Comparison of ENCODE assay signal across 8 cellular contexts in genomic region chr16:57447142-57447962, GRCh38. TPM values are rescaled to one million over a fixed set of nuclear protein-coding genes. Genes with fewer than 3 reads are reported as not detected.
DNase-seq lines count a peak whose midpoint lies in the region; ATAC-seq and TF ChIP-seq lines count a peak whose summit lies in the region.

TSS of gene CIAPIN1 (minus strand) at chr16:57447385. CDS start at chr16:57440928, 6,457 bp downstream.
TSS of gene COQ9 (plus strand) at chr16:57447479. CDS start at chr16:57447506, 27 bp downstream.

- peaks cover 9% of the 10 kb centered on the region; the same call in 1 of the 2 replicates for H3K36me3 ChIP-seq in GM23338 (ENCODE audit: insufficient read depth)
- peaks cover 3% of the 10 kb centered on the region for H3K36me3 ChIP-seq in fibroblast of lung (ENCODE audit: control insufficient read depth, insufficient read depth, low read length)

- H3K27me3 ChIP-seq in GM23338 (ENCODE audit: insufficient read depth) (no peaks in the 10 kb centered on the region), fibroblast of lung (ENCODE audit: control insufficient read depth, insufficient read depth, low read length) (no peaks in the 10 kb centered on the region)

- peak within 1 kb of the TSS; percentile 91 for H3K9ac ChIP-seq in fibroblast of lung (ENCODE audit: insufficient read depth, low read length)

- H3K4me2 ChIP-seq in GM23338 (peak within 1 kb of the TSS; percentile 95), fibroblast of lung (ENCODE audit: extremely low read depth, insufficient read depth, low read length) (peak within 1 kb of the TSS; percentile 96)

- H4K20me1 ChIP-seq in GM23338 (replicated peaks; ENCODE audit: insufficient read depth) = no peaks in the 10 kb centered on the region; the same call in 1 of the 2 replicates
- H4K20me1 ChIP-seq in fibroblast of lung (ENCODE audit: control insufficient read depth, extremely low read depth, insufficient read depth, low read length) = no peaks in the 10 kb centered on the region

- peaks cover 7% of the 10 kb centered on the region for H3K4me1 Mint-ChIP-seq in GM23338
- H3K4me1 Mint-ChIP-seq in naive thymus-derived CD8-positive, alpha-beta T cell = peaks cover 14 to 55% (median 41%) of the 10 kb centered on the region in 4 donors
- H3K4me1 Mint-ChIP-seq in stimulated activated naive B cell treated with anti-CD40 and anti-IgM and Interleukin-4, amounts not matched to agents 10 μg/mL and 1 μg/mL and 100 μg/mL, for 72 hours = peaks cover 8 to 35% of the 10 kb centered on the region in 2 donors

- H3K27me3 Mint-ChIP-seq in GM23338 (ENCODE audit: insufficient read depth, low read depth, poor library complexity) = peaks cover 14% of the 10 kb centered on the region
- no peaks in the 10 kb centered on the region for H3K27me3 Mint-ChIP-seq in naive thymus-derived CD8-positive, alpha-beta T cell
- H3K27me3 Mint-ChIP-seq in stimulated activated naive B cell treated with anti-CD40 and anti-IgM and Interleukin-4, amounts not matched to agents 10 μg/mL and 1 μg/mL and 100 μg/mL, for 72 hours = no peaks in the 10 kb centered on the region

- H3K79me2 ChIP-seq in GM23338 (replicated peaks; ENCODE audit: insufficient read depth) (peaks cover 57% of the 10 kb centered on the region), fibroblast of lung (ENCODE audit: control insufficient read depth, insufficient read depth, low read length) (peaks cover 45% of the 10 kb centered on the region)

- POLR2A ChIA-PET in naive thymus-derived CD8-positive, alpha-beta T cell (lab: Charles Lee) = interaction anchor here (0.6 to 4.5 kb wide), 21 partner anchors 10 to 515 kb away, joined by 3 to 58 read pairs (median 5); partner anchors contain the start of genes ARL2BP, CCDC102A, DOK4 and HERPUD1

- H3K9me3 Mint-ChIP-seq in GM23338 = no peaks in the 10 kb centered on the region
- no peaks in the 10 kb centered on the region for H3K9me3 Mint-ChIP-seq in naive thymus-derived CD8-positive, alpha-beta T cell
- H3K9me3 Mint-ChIP-seq in stimulated activated naive B cell treated with anti-CD40 and anti-IgM and Interleukin-4, amounts not matched to agents 10 μg/mL and 1 μg/mL and 100 μg/mL, for 72 hours = no peaks in the 10 kb centered on the region

- no peaks in the 10 kb centered on the region for H3K9me2 ChIP-seq in GM23338 (ENCODE audit: insufficient read depth)

- peak within 1 kb of the TSS; percentile 93 for H3K27ac Mint-ChIP-seq in GM23338
- peak within 1 kb of the TSS; percentile 84 to 97 (median 92) for H3K27ac Mint-ChIP-seq in naive thymus-derived CD8-positive, alpha-beta T cell
- peak within 1 kb of the TSS; percentile 97 for H3K27ac Mint-ChIP-seq in stimulated activated naive B cell treated with anti-CD40 and anti-IgM and Interleukin-4, amounts not matched to agents 10 μg/mL and 1 μg/mL and 100 μg/mL, for 72 hours

- H3K36me3 Mint-ChIP-seq in GM23338 (ENCODE audit: low read depth) = peaks cover 12% of the 10 kb centered on the region
- H3K36me3 Mint-ChIP-seq in naive thymus-derived CD8-positive, alpha-beta T cell = peaks cover 0 to 15% (median 0%) of the 10 kb centered on the region in 3 donors
- peaks cover 5 to 22% of the 10 kb centered on the region in 2 donors for H3K36me3 Mint-ChIP-seq in stimulated activated naive B cell treated with anti-CD40 and anti-IgM and Interleukin-4, amounts not matched to agents 10 μg/mL and 1 μg/mL and 100 μg/mL, for 72 hours

- H2AFZ ChIP-seq in GM23338 = peak within 1 kb of the TSS; percentile 94
- H2AFZ ChIP-seq in fibroblast of lung (ENCODE audit: low read length) = peak within 1 kb of the TSS; percentile 94

- H3K4me3 ChIP-seq in GM23338 = peak within 1 kb of the TSS; percentile 96
- peak within 1 kb of the TSS; percentile 91 to 96 (median 94) for H3K4me3 ChIP-seq in fibroblast of lung (replicated peaks in 1 of 4; ENCODE audit: control extremely low read depth in 1 of 4, insufficient read depth in 1 of 4, low read depth in 3 of 4, low read length in 4 of 4)

- peak; percentile 99 for ATAC-seq in GM23338
- peak; percentile 98 to 99 for ATAC-seq in naive thymus-derived CD8-positive, alpha-beta T cell
- ATAC-seq in stimulated activated naive B cell treated with anti-CD40 and anti-IgM and Interleukin-4, amounts not matched to agents 10 μg/mL and 1 μg/mL and 100 μg/mL, for 72 hours (replicated peaks) = peak; percentile 99

- H3K4me1 ChIP-seq in GM23338 (ENCODE audit: insufficient read depth) = peaks cover 7% of the 10 kb centered on the region; the same call in 1 of the 2 replicates
- H3K4me1 ChIP-seq in fibroblast of lung (ENCODE audit: control insufficient read depth, extremely low read depth, insufficient read depth, low read length) = no peaks in the 10 kb centered on the region

- no peaks in the 10 kb centered on the region for H3F3A ChIP-seq in GM23338 (replicated peaks; ENCODE audit: low read depth)

- TF ChIP-seq CTCF in GM23338 (conservative IDR thresholded peaks at IDR 0.05; ENCODE audit: low read depth in 2 of 2) (no peak), fibroblast of lung (conservative IDR thresholded peaks at IDR 0.05 in 1 of 2, IDR thresholded peaks at IDR 0.05 in 1 of 2; ENCODE audit: low read depth in 1 of 2, low read length in 2 of 2) (no peak)

- DNase-seq in Daoy (ENCODE audit: low read depth) (peak; percentile 95), GM23338 (ENCODE audit: low spot score) (peak; percentile 96), LHCN-M2 (ENCODE audit: low read depth) (peak; percentile 89), RPMI8226 (peak; percentile 98), fibroblast of lung (ENCODE audit: low read depth in 2 of 2) (peak; percentile 89 to 91)
- DNase-seq in activated T-helper 1 cell treated with anti-CD3 and anti-CD28 coated beads, Interleukin-2, amount 50 U/mL, for 16 hours (ENCODE audit: low read depth in 1 of 2, low spot score in 1 of 2) = peak; percentile 85
- DNase-seq in naive thymus-derived CD8-positive, alpha-beta T cell = peak; percentile 81 to 96 (median 92)
- peak; percentile 90 for DNase-seq in stimulated activated naive B cell treated with anti-CD40 and anti-IgM and Interleukin-4, amounts not matched to agents 10 μg/mL and 1 μg/mL and 100 μg/mL, for 72 hours

- H3K27ac ChIP-seq in GM23338 (ENCODE audit: low read depth) (peak within 1 kb of the TSS; percentile 83; the same call in 1 of the 2 replicates), fibroblast of lung (ENCODE audit: insufficient read depth, low read length) (peak within 1 kb of the TSS; percentile 77)

- peak within 1 kb of the TSS; percentile 94 for H3K4me3 Mint-ChIP-seq in GM23338
- peak within 1 kb of the TSS; percentile 89 to 96 (median 92) for H3K4me3 Mint-ChIP-seq in naive thymus-derived CD8-positive, alpha-beta T cell
- H3K4me3 Mint-ChIP-seq in stimulated activated naive B cell treated with anti-CD40 and anti-IgM and Interleukin-4, amounts not matched to agents 10 μg/mL and 1 μg/mL and 100 μg/mL, for 72 hours = peak within 1 kb of the TSS; percentile 96 to 98

- no peaks in the 10 kb centered on the region for H3K9me3 ChIP-seq in fibroblast of lung (ENCODE audit: control insufficient read depth, insufficient read depth, low read depth, low read length)

RNA-seq across cellular contexts. Expression of gene CIAPIN1, which starts in this region (rescaled TPM):
- total RNA-seq in Daoy (2014; rRNA removed; shearing (Covaris generic)) = 82.6 and 92.5 TPM in 2 replicates
- total RNA-seq in GM23338 (2014; rRNA removed; shearing (Covaris generic)) = 70.3 and 75.4 TPM in 2 replicates
- polyA plus RNA-seq in GM23338 (2016; fragmentation: Nextera tagmentation; extraction: Ambion mirVana) (36.5 and 40.0 TPM in 2 replicates), fibroblast of lung (40.2 and 47.0 TPM in 2 replicates)
- total RNA-seq in LHCN-M2 (2014; rRNA removed) (55.4 and 56.9 TPM in 2 replicates), fibroblast of lung (38.3 and 39.5 TPM in 2 replicates)
- 49.1 TPM for polyA plus RNA-seq in LHCN-M2 (2012)
- polyA plus RNA-seq in fibroblast of lung (2012) = 29.9 and 37.7 TPM in 2 replicates
- 29.3 and 37.4 TPM in 2 replicates for polyA minus RNA-seq in fibroblast of lung (ENCODE audit: low replicate concordance)
- total RNA-seq in naive thymus-derived CD8-positive, alpha-beta T cell = 10 to 100 TPM; 37.2 to 44.3 TPM
- polyA plus RNA-seq in naive thymus-derived CD8-positive, alpha-beta T cell = 100 to 1,000 TPM in 2 of 3 donors, 10 to 100 TPM in 1; 81.1 to 143 (median 108) TPM

RNA-seq across cellular contexts. Expression of gene COQ9, which starts in this region (rescaled TPM):
- total RNA-seq in Daoy (2014; rRNA removed; shearing (Covaris generic)) = 34.9 and 44.9 TPM in 2 replicates
- total RNA-seq in GM23338 (2014; rRNA removed; shearing (Covaris generic)) = 24.7 and 36.3 TPM in 2 replicates
- 26.6 and 28.6 TPM in 2 replicates for polyA plus RNA-seq in GM23338 (2016; fragmentation: Nextera tagmentation; extraction: Ambion mirVana)
- total RNA-seq in LHCN-M2 (2014; rRNA removed) = 47.1 and 51.1 TPM in 2 replicates
- 30.6 TPM for polyA plus RNA-seq in LHCN-M2 (2012)
- total RNA-seq in fibroblast of lung = 36.2 and 51.2 TPM in 2 replicates
- polyA plus RNA-seq in fibroblast of lung = 44.4 and 62.2 TPM in 2 replicates
- 23.8 and 35.1 TPM in 2 replicates for polyA plus RNA-seq in fibroblast of lung (2012)
- polyA minus RNA-seq in fibroblast of lung (ENCODE audit: low replicate concordance) = 46.0 and 67.5 TPM in 2 replicates
- 10 to 100 TPM; 35.8 to 38.3 TPM for total RNA-seq in naive thymus-derived CD8-positive, alpha-beta T cell
- 10 to 100 TPM; 22.8 to 59.0 (median 29.7) TPM for polyA plus RNA-seq in naive thymus-derived CD8-positive, alpha-beta T cell

Comparison
In these comparisons a context has a peak if more than half of its experiments do, and no peak if none do; other contexts are left out.
1. Peak in every context shown above with its lines: DNase-seq, ATAC-seq, H3K4me3 ChIP-seq and H3K27ac ChIP-seq.